17 cellular contexts compared by ENCODE assay signal in the genomic region with DNA sequence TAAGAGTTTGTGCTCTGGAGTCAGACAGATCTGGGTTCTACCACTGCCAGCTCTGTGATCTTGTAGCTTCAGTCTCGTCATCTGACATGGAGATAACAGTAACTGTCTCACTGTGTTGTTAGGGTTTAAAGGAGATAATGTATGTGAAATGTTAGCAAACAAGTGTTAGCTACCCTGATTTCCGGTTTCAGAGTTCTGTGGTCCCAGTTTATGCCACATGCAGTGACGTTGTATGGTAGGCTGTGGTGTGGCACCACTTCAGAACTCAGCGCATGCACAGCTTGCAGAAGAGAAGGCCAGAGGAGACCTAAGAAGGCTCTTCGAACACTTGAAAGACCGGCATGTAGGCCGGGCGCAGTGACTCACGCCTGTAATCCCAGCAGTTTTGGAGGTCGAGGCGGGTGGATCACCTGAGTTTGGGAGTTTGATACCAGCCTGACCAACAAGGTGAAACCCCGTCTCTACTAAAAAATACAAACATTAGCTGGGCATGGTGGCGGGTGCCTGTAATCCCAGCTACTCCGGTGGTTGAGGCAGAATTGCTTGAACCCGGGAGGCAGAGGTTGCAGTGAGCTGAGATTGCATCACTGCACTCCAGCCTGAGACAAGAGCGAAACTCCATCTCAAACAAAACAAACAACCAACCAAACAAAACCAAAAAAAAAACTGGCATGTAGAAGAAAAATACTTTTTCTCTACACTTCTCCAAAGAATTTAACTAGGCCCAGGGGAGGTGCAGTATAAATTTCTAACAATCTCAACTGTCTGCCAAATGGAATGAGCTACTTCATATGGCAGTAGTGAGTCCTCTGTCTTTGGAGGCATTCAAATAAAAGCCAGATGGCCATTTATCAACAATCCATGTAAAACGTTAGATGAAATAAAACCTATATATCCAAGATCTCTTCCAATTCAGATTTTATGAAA. TPM values are rescaled to one million over a fixed set of nuclear protein-coding genes. Genes with fewer than 3 reads are reported as not detected.
"Had no signal": no experiment of that assay in that cellular context is flagged by ENCODE, and none has a peak within 500 bp of the region (broad histone marks: within the 10 kb centered on the region; RNA-seq: fewer than 3 reads in every experiment).

No MANE protein-coding gene starts in this region.

RNA-seq across cellular contexts. Expression of gene RHD, which starts 55.8 kb away (rescaled TPM):
- total RNA-seq: activated T-helper 2 cell treated with anti-CD3 and anti-CD28 coated beads, Interferon-gamma antibody, Interleukin-2, Interleukin-4, amounts not matched to agents 10 μg/mL and 5 μg/mL and 100 μg/mL, durations not matched to agents 14 hours and 24 hours and 36 hours; aorta; body of pancreas; fibroblast of lung; fibroblast of villous mesenchyme; gastroesophageal sphincter; hepatocyte; lower leg skin; mesothelial cell of epicardium; natural killer cell treated with Interleukin-12 subunit alpha and Interleukin-12 subunit beta and Interleukin-15 and Interleukin-18, amount 100 ng/mL, for 72 hours; omental fat pad; pulmonary artery endothelial cell; subcutaneous adipose tissue; thoracic aorta; WTC11 had no signal
- polyA plus RNA-seq: aorta, esophagus, fibroblast of lung, SK-N-SH had no signal
